Comparison of ENCODE assay signal across 1 cellular context in genomic region chr20:49610701-49611538, GRCh38.
A peak's percentile ranks its signal among the peaks of the same experiment; 100 is the strongest.
TF ChIP-seq lines count a peak whose summit lies in the region.

No MANE protein-coding gene starts in this region.

TF ChIP-seq in HepG2, 621 proteins besides CTCF, POLR2A, EP300 and RAD21 (continued from another document and continues in another):
- no peak; the same call in 1 of the 2 replicates for TF ChIP-seq ZNF569 (CRISPR knock-in tag; IDR thresholded peaks at IDR 0.05; ENCODE audit: borderline replicate concordance)
- no peak for TF ChIP-seq ELF4 (CRISPR knock-in tag; IDR thresholded peaks at IDR 0.05; ENCODE audit: borderline replicate concordance)
- TF ChIP-seq IRF9 (CRISPR knock-in tag; IDR thresholded peaks at IDR 0.05; ENCODE audit: borderline replicate concordance) = peak; percentile 86; the same call in 1 of the 2 replicates
- TF ChIP-seq ZNF547 (CRISPR knock-in tag; IDR thresholded peaks at IDR 0.05) = peak; percentile 96
- TF ChIP-seq ZNF17 (CRISPR knock-in tag; IDR thresholded peaks at IDR 0.05) = peak; percentile 27; the same call in 1 of the 2 replicates
- TF ChIP-seq TRAFD1 (CRISPR knock-in tag; IDR thresholded peaks at IDR 0.05; ENCODE audit: borderline replicate concordance) = peak; percentile 31; the same call in 1 of the 2 replicates
- no peak for TF ChIP-seq ZNF570 (CRISPR knock-in tag; IDR thresholded peaks at IDR 0.05; ENCODE audit: borderline replicate concordance)
- TF ChIP-seq KLF16 (CRISPR knock-in tag; IDR thresholded peaks at IDR 0.05) = peak in 1 of 2 experiments; percentile 62; a peak in 1 of 4 replicates
- TF ChIP-seq RBM39 (IDR thresholded peaks at IDR 0.05; ENCODE audit: low read depth, low read length, poor library complexity, severe bottlenecking) = peak; percentile 88
- no peak for TF ChIP-seq FOXO4 (CRISPR knock-in tag; conservative IDR thresholded peaks at IDR 0.05)
- TF ChIP-seq ZBTB40 (IDR thresholded peaks at IDR 0.05) = no peak
- TF ChIP-seq ZBTB40 (CRISPR knock-in tag; IDR thresholded peaks at IDR 0.05) = peak; percentile 57
- TF ChIP-seq ZNF737 (CRISPR knock-in tag; IDR thresholded peaks at IDR 0.05; ENCODE audit: borderline replicate concordance) = no peak; the same call in 1 of the 2 replicates
- TF ChIP-seq SP2 (CRISPR knock-in tag; IDR thresholded peaks at IDR 0.05) = peak; percentile 68
- TF ChIP-seq NPAS2 (CRISPR knock-in tag; IDR thresholded peaks at IDR 0.05; ENCODE audit: borderline replicate concordance) = no peak
- TF ChIP-seq ZNF562 (CRISPR knock-in tag; IDR thresholded peaks at IDR 0.05; ENCODE audit: borderline replicate concordance) = no peak
- TF ChIP-seq XBP1 (CRISPR knock-in tag; IDR thresholded peaks at IDR 0.05) = no peak
- 0 out of 2 replicates have a peak, but pooled peaks have one; percentile 78 for TF ChIP-seq MLLT10 (CRISPR knock-in tag; IDR thresholded peaks at IDR 0.05)
- TF ChIP-seq CENPX (CRISPR knock-in tag; IDR thresholded peaks at IDR 0.05) = no peak
- peak; percentile 84; the same call in 1 of the 2 replicates for TF ChIP-seq ZFP37 (CRISPR knock-in tag; IDR thresholded peaks at IDR 0.05; ENCODE audit: borderline replicate concordance)
- TF ChIP-seq MAZ (IDR thresholded peaks at IDR 0.05; ENCODE audit: borderline replicate concordance, low read depth, low read length) = peak; percentile 64; the same call in 1 of the 2 replicates
- TF ChIP-seq MAZ (CRISPR knock-in tag; IDR thresholded peaks at IDR 0.05; ENCODE audit: low read depth) = peak; percentile 96
- TF ChIP-seq THAP8 (CRISPR knock-in tag; IDR thresholded peaks at IDR 0.05; ENCODE audit: borderline replicate concordance) = peak; percentile 96; the same call in 1 of the 2 replicates
- peak; percentile 48 for TF ChIP-seq ZNF121 (CRISPR knock-in tag; IDR thresholded peaks at IDR 0.05)
- peak; percentile 45 for TF ChIP-seq BCL6 (CRISPR knock-in tag; IDR thresholded peaks at IDR 0.05)
- peak; percentile 69; the same call in 1 of the 2 replicates for TF ChIP-seq PHF20 (CRISPR knock-in tag; IDR thresholded peaks at IDR 0.05)
- TF ChIP-seq RBAK (CRISPR knock-in tag; IDR thresholded peaks at IDR 0.05) = no peak
- TF ChIP-seq ZFP1 (CRISPR knock-in tag; IDR thresholded peaks at IDR 0.05) = peak; percentile 61; the same call in 1 of the 2 replicates
- 0 out of 2 replicates have a peak, but pooled peaks have one; percentile 22 for TF ChIP-seq SMAD9 (CRISPR knock-in tag; IDR thresholded peaks at IDR 0.05)
- peak; percentile 83 for TF ChIP-seq TEAD2 (CRISPR knock-in tag; IDR thresholded peaks at IDR 0.05)
- TF ChIP-seq NONO (IDR thresholded peaks at IDR 0.05) = no peak
- peak; percentile 92; the same call in 1 of the 2 replicates for TF ChIP-seq NONO (CRISPR knock-in tag; conservative IDR thresholded peaks at IDR 0.05)
- TF ChIP-seq FOXA1 (IDR thresholded peaks at IDR 0.05) = no peak
- no peak; the same call in none of the 2 replicates for TF ChIP-seq FOXA1 (CRISPR knock-in tag; IDR thresholded peaks at IDR 0.05)
- peak; percentile 92 for TF ChIP-seq ZNF274 (CRISPR knock-in tag; IDR thresholded peaks at IDR 0.05)
- peak; percentile 70; the same call in 1 of the 2 replicates for TF ChIP-seq ZNF557 (CRISPR knock-in tag; IDR thresholded peaks at IDR 0.05)
- TF ChIP-seq SMARCE1 (IDR thresholded peaks at IDR 0.05; ENCODE audit: borderline replicate concordance) = no peak
- no peak for TF ChIP-seq ZMAT3 (CRISPR knock-in tag; conservative IDR thresholded peaks at IDR 0.05)
- TF ChIP-seq MIXL1 (CRISPR knock-in tag; IDR thresholded peaks at IDR 0.05) = peak; percentile 77
- TF ChIP-seq ZFP91 (CRISPR knock-in tag; IDR thresholded peaks at IDR 0.05; ENCODE audit: borderline replicate concordance) = peak; percentile 97
- TF ChIP-seq ZNF33A (CRISPR knock-in tag; IDR thresholded peaks at IDR 0.05; ENCODE audit: borderline replicate concordance) = no peak
- peak; percentile 59; the same call in 1 of the 2 replicates for TF ChIP-seq KAT7 (CRISPR knock-in tag; IDR thresholded peaks at IDR 0.05; ENCODE audit: borderline replicate concordance)
- peak; percentile 92; the same call in 1 of the 2 replicates for TF ChIP-seq ZNF230 (CRISPR knock-in tag; IDR thresholded peaks at IDR 0.05)
- no peak for TF ChIP-seq PBX2 (CRISPR knock-in tag; IDR thresholded peaks at IDR 0.05)
- TF ChIP-seq THAP7 (CRISPR knock-in tag; IDR thresholded peaks at IDR 0.05) = no peak; the same call in 1 of the 2 replicates
- peak; percentile 89 for TF ChIP-seq BORCS8-MEF2B (CRISPR knock-in tag; IDR thresholded peaks at IDR 0.05)
- TF ChIP-seq ZNF501 (CRISPR knock-in tag; IDR thresholded peaks at IDR 0.05) = peak; percentile 76
